ENCODE assay signal across 10 cellular contexts in genomic region chr10:10394933-10395658, GRCh38.
"Had no signal": no experiment of that assay in that cellular context is flagged by ENCODE, and none has a peak within 500 bp of the region (broad histone marks: within the 10 kb centered on the region; RNA-seq: fewer than 3 reads in every experiment).

No MANE protein-coding gene starts in this region.

- DNase-seq: activated CD4-positive, alpha-beta T cell treated with anti-CD3 and anti-CD28 coated beads for 1 hour; activated CD4-positive, alpha-beta T cell treated with anti-CD3 and anti-CD28 coated beads, Interleukin-2, amount 50 U/mL, for 48 hours; activated CD8-positive, alpha-beta memory T cell treated with anti-CD3 and anti-CD28 coated beads, Interleukin-2, amount 10 ng/mL, durations not matched to agents 7 days and 5 days; activated gamma-delta T cell; activated T-cell treated with anti-CD3 and anti-CD28 coated beads, Interleukin-2, amount 50 U/mL, for 4 hours; dorsolateral prefrontal cortex; kidney glomerular epithelial cell; substantia nigra; transverse colon had no signal

- H3K4me1 ChIP-seq: esophagus muscularis mucosa, transverse colon had no signal

- H3K27ac ChIP-seq: dorsolateral prefrontal cortex, esophagus muscularis mucosa, transverse colon had no signal

- H3K4me3 ChIP-seq: dorsolateral prefrontal cortex, esophagus muscularis mucosa, transverse colon had no signal

- H3K36me3 ChIP-seq: esophagus muscularis mucosa, transverse colon had no signal

- H3K27me3 ChIP-seq: dorsolateral prefrontal cortex, esophagus muscularis mucosa, transverse colon had no signal

- H3K9me3 ChIP-seq: transverse colon had no signal
